8 cellular contexts compared by ENCODE assay signal in genomic region chr10:30384791-30385201, GRCh38. TPM values are rescaled to one million over a fixed set of nuclear protein-coding genes. Genes with fewer than 3 reads are reported as not detected.
DNase-seq lines count a peak whose midpoint lies in the region; ATAC-seq, FAIRE-seq and TF ChIP-seq lines count a peak whose summit lies in the region.

No MANE protein-coding gene starts in this region.

- no peaks in the 10 kb centered on the region for H3K27me3 ChIP-seq in OCI-LY1 (ENCODE audit: insufficient read depth, low read length)

- no peak for DNase-seq in AG04449 (ENCODE audit: low read depth, low spot score)
- DNase-seq in GM10266 (ENCODE audit: extremely low spot score) = no peak
- DNase-seq in erythroblast (lab: John Stamatoyannopoulos, UW) = peak; percentile 30 to 41
- DNase-seq in sciatic nerve (ENCODE audit: low spot score) = no peak
- DNase-seq in GM19239 (ENCODE audit: insufficient read length, low spot score) = no peak
- DNase-seq in AG08395 (ENCODE audit: low spot score) = no peak

- no peaks in the 10 kb centered on the region for H3F3A ChIP-seq in OCI-LY1 (ENCODE audit: insufficient read depth, low read length)

- no peak overlapping the region for H3K27ac ChIP-seq in OCI-LY1 (ENCODE audit: low read depth, low read length, poor library complexity, severe bottlenecking)

- no peak for TF ChIP-seq POLR2A in erythroblast (IDR thresholded peaks at IDR 0.05; ENCODE audit: low read length)

- no peaks in the 10 kb centered on the region for H3K36me3 ChIP-seq in OCI-LY1 (ENCODE audit: insufficient read depth, low read length)

- H2AFZ ChIP-seq in OCI-LY1 (ENCODE audit: low read length) = no peak overlapping the region

- peak; percentile 62 for TF ChIP-seq CTCF in AG04449 (IDR thresholded peaks at IDR 0.05; ENCODE audit: insufficient read depth, low read length, missing control alignments)
- TF ChIP-seq CTCF in GM10266 (IDR thresholded peaks at IDR 0.05; ENCODE audit: control insufficient read depth, insufficient read depth, low read depth, missing control alignments) = peak; percentile 57
- peak; percentile 16; the same call in 1 of the 2 replicates for TF ChIP-seq CTCF in OCI-LY1 (IDR thresholded peaks at IDR 0.05; ENCODE audit: low read length)

- no peak for FAIRE-seq in GM19239 (lab: Jason Lieb, UNC)

- no peaks in the 10 kb centered on the region for H3K9me2 ChIP-seq in OCI-LY1 (ENCODE audit: low read depth, low read length)

- intact Hi-C loops in sciatic nerve (cut with DNase I) = no loop called here

- no peaks in the 10 kb centered on the region for H3K4me1 ChIP-seq in OCI-LY1 (ENCODE audit: insufficient read depth, low read length, severe bottlenecking)

- no peak overlapping the region for H3K4me2 ChIP-seq in OCI-LY1 (ENCODE audit: low read length)

- H3K79me2 ChIP-seq in OCI-LY1 (ENCODE audit: insufficient read depth, low read length) = no peaks in the 10 kb centered on the region

- POLR2A ChIA-PET in AG04449 (lab: Yijun Ruan, JAX) = no interaction called here

- ATAC-seq in sciatic nerve = peak; percentile 44
- ATAC-seq in HG03175 (IDR thresholded peaks at IDR 0.05; ENCODE audit: unreplicated experiment) = no peak

- H4K20me1 ChIP-seq in OCI-LY1 (ENCODE audit: insufficient read depth, low read length) = no peaks in the 10 kb centered on the region

- CTCF ChIA-PET in AG04449 (lab: Yijun Ruan, JAX) = interaction anchor here (0.6 to 2.4 kb wide), 11 partner anchors 8 to 386 kb away, joined by 3 to 9 read pairs (median 3); no protein-coding TSS in a partner anchor

- H3K4me3 ChIP-seq in AG04449 (ENCODE audit: low read depth, low read length) (no peak overlapping the region), OCI-LY1 (ENCODE audit: low read depth, low read length, poor library complexity, severe bottlenecking) (no peak overlapping the region)

- no peaks in the 10 kb centered on the region for H3K9me3 ChIP-seq in OCI-LY1 (ENCODE audit: low read length)

- no peak overlapping the region for H3K9ac ChIP-seq in OCI-LY1 (ENCODE audit: low read length)

RNA-seq across cellular contexts. Expression of gene MTPAP, which starts 35.7 kb away (rescaled TPM):
- total RNA-seq in sciatic nerve = 30.6 TPM

RNA-seq across cellular contexts. Expression of gene MAP3K8, which starts 49.2 kb away (rescaled TPM):
- 85.2 TPM for total RNA-seq in sciatic nerve

Comparison
In these comparisons a context has a peak if more than half of its experiments do, and no peak if none do; other contexts are left out.
1. DNase-seq: peak in erythroblast (2 of 2); none in AG04449 (single experiment), GM10266 (single experiment), sciatic nerve (single experiment), GM19239 (single experiment) and AG08395 (single experiment).
2. Peak in every context shown above with its lines, with median percentiles within 50 percentile points of each other: CTCF ChIP-seq.